Comparison of ENCODE assay signal across 8 cellular contexts in the genomic region with DNA sequence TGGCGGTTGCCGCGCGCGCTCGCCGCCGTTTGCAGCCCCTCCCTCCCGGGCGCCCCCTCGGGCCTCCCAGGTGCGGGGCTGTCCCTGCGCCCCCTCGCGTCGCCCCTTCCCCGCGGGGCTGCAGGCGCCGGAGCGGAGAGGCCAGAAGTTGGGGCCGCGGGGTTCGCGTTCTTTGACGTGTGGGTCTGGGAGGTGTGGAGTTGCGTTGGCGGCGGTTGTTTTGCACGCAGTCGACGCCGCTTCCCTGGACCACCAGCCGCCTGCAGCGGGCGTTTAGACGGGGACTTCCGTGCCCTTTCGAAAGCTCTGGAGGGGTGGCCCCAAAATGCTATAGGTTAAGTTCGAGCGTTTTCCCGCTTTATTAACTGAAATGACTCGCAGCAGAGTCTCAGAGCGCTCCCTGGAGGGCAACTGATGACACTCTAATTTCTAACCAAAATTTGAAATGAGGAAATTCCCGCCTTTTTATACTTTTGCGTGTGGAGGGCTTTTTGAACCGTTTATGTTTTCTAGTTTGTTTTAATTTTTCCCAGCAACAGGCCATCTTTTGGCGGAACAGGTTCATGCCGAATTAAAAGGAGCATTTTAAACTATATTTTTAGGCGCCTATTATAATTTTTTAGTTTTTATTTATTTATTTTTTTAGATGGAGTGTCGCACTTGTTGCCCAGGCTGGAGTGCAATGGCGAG. TPM values are rescaled to one million over a fixed set of nuclear protein-coding genes. Genes with fewer than 3 reads are reported as not detected.
DNase-seq lines count a peak whose midpoint lies in the region; ATAC-seq, FAIRE-seq and TF ChIP-seq lines count a peak whose summit lies in the region.

No MANE protein-coding gene starts in this region.

- peak; percentile 61; the same call in 1 of the 2 replicates for TF ChIP-seq POLR2A in GM12892 (IDR thresholded peaks at IDR 0.05; ENCODE audit: low read depth, low read length)

- peak overlapping the region; percentile 47 for H3K9ac ChIP-seq in rectal smooth muscle tissue (ENCODE audit: low read length)

- WGBS in right cardiac atrium: under 1% methylated on average over 52 of the region's 52 CpGs

- H3K27ac Mint-ChIP-seq in T-cell: peak overlapping the region; percentile 98

- H3K9me3 Mint-ChIP-seq in T-cell: no peaks in the 10 kb centered on the region

- H3K4me3 ChIP-seq in right cardiac atrium (ENCODE audit: low read length) (peak overlapping the region; percentile 78), rectal smooth muscle tissue (ENCODE audit: low read length) (peak overlapping the region; percentile 71)

- no peaks in the 10 kb centered on the region for H3K36me3 ChIP-seq in rectal smooth muscle tissue (ENCODE audit: control insufficient read depth, insufficient read depth, low read length)

- peaks cover 3% of the 10 kb centered on the region for H3K36me3 Mint-ChIP-seq in T-cell

- H3K9me3 ChIP-seq in right cardiac atrium (ENCODE audit: control insufficient read depth, low read length): no peaks in the 10 kb centered on the region

- H3K4me1 ChIP-seq in right cardiac atrium (ENCODE audit: control insufficient read depth, insufficient read depth, low read length): no peaks in the 10 kb centered on the region
- H3K4me1 ChIP-seq in rectal smooth muscle tissue (ENCODE audit: control insufficient read depth, insufficient read depth, low read length): peaks cover 5% of the 10 kb centered on the region

- POLR2A ChIA-PET in T-cell (lab: Charles Lee): interaction anchor here in 1 of 2 donors (0.5 kb wide), 1 partner anchor 77 kb away, joined by 5 read pairs; no protein-coding TSS in a partner anchor

- CTCF ChIA-PET in T-cell (lab: Charles Lee): interaction anchor here (0.5 to 5.7 kb wide), 8 partner anchors 8 to 138 kb away, joined by 3 to 87 read pairs (median 4); no protein-coding TSS in a partner anchor

- peak; percentile 54 for ATAC-seq in HG02870 (IDR thresholded peaks at IDR 0.05; ENCODE audit: unreplicated experiment)
- ATAC-seq in T-cell (replicated peaks in 1 of 4): peak; percentile 51 to 66 (median 56)
- ATAC-seq in right cardiac atrium: peak; percentile 26 to 48

- H3K27ac ChIP-seq in right cardiac atrium (ENCODE audit: low read length) (peak overlapping the region; percentile 86), rectal smooth muscle tissue (ENCODE audit: low read depth, low read length) (peak overlapping the region; percentile 78)

- H3K27me3 ChIP-seq in right cardiac atrium (ENCODE audit: control insufficient read depth, insufficient read depth) (no peaks in the 10 kb centered on the region), rectal smooth muscle tissue (ENCODE audit: control insufficient read depth, insufficient read depth, low read length) (no peaks in the 10 kb centered on the region)

- peak; percentile 77 for FAIRE-seq in GM12892 (lab: Jason Lieb, UNC)

- H3K27me3 Mint-ChIP-seq in T-cell: no peaks in the 10 kb centered on the region

- peak; percentile 61 for DNase-seq in GM12892 (ENCODE audit: insufficient read length)
- peak; percentile 91 for DNase-seq in NCI-H146 (lab: John Stamatoyannopoulos, UW)
- peak; percentile 55 to 88 (median 81) for DNase-seq in T-cell
- peak in 50 of 56 donors; percentile 11 to 78 (median 48) for DNase-seq in amygdala (lab: John Stamatoyannopoulos, UW)
- DNase-seq in right cardiac atrium: peak; percentile 65 to 83 (median 77)
- DNase-seq in cortex of kidney (lab: John Stamatoyannopoulos, UW): no peak

- H3K4me3 Mint-ChIP-seq in T-cell: peak overlapping the region; percentile 97 to 99 (median 99)

- H3K4me1 Mint-ChIP-seq in T-cell: peaks cover 53 to 60% (median 54%) of the 10 kb centered on the region in 3 donors

- intact Hi-C loops in right cardiac atrium (cut with DNase I): loop anchor here in 2 of 4 donors (2.0 to 10.0 kb wide), 2 partner anchors 92 kb away; no protein-coding TSS in a partner anchor

RNA-seq across cellular contexts. Expression of gene TMPO, which starts 0.9 kb away (rescaled TPM):
- polyA plus RNA-seq in GM12892 (2012; ENCODE audit: missing spikeins): 124 TPM
- total RNA-seq in T-cell: 100 to 1,000 TPM; 101 to 143 (median 129) TPM
- 10 to 100 TPM; 18.8 to 28.9 (median 21.6) TPM for total RNA-seq in right cardiac atrium
- 14.8 TPM for polyA plus RNA-seq in right cardiac atrium
